Comparison of ENCODE assay signal across 18 cellular contexts in the genomic region with DNA sequence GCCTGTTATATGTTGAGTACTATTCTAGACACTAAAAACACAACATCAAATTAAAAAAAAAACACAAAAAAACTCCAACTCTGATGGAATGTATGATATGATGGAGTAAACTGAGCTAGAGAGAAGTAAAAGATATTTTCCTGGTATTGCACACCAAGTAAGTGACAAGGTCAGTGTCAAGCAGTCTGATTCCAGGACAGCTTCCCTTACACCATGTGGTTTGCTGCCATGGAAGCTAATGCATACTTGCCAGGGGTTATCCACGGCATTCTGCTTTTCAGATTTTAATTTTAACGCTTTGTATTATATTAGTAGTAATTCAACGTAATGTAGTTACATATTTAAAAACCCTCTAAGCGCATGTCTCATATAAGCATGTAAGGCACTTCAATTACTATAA. TPM values are rescaled to one million over a fixed set of nuclear protein-coding genes. Genes with fewer than 3 reads are reported as not detected.
DNase-seq lines count a peak whose midpoint lies in the region; ATAC-seq, FAIRE-seq and TF ChIP-seq lines count a peak whose summit lies in the region.
"Had no signal": no experiment of that assay in that cellular context is flagged by ENCODE, and none has a peak within 500 bp of the region (broad histone marks: within the 10 kb centered on the region; RNA-seq: fewer than 3 reads in every experiment).

No MANE protein-coding gene starts in this region.

- H3K4me3 ChIP-seq in heart left ventricle (no peak overlapping the region), right atrium auricular region (no peak overlapping the region), OCI-LY3 (ENCODE audit: low read length) (no peak overlapping the region), GM12878 (no peak overlapping the region), gastrocnemius medialis (no peak overlapping the region)
- H3K4me3 ChIP-seq: A549, HAP-1 had no signal

- H3K79me2 ChIP-seq in OCI-LY3 (ENCODE audit: low read length), result no peaks in the 10 kb centered on the region
- no peaks in the 10 kb centered on the region for H3K79me2 ChIP-seq in GM12878 (ENCODE audit: control insufficient read depth, insufficient read depth, low read length)

- H3K4me3 Mint-ChIP-seq in progenitor cell of endocrine pancreas (ENCODE audit: low read depth), result no peak overlapping the region
- H3K4me3 Mint-ChIP-seq: CD4-positive, alpha-beta memory T cell; HFFc6 had no signal

- RAD21 ChIA-PET in GM12878 (lab: Charles Lee; ENCODE audit: unreplicated experiment), result interaction anchor here (1.0 to 6.0 kb wide), 12 partner anchors 11 to 316 kb away, joined by 3 to 53 read pairs (median 4); no protein-coding TSS in a partner anchor

- BruUV-seq in GM12878 (replicated peaks; lab: Mats Ljungman, UMichigan), result no TSS peak

- no peak for FAIRE-seq in GM12878 (lab: Jason Lieb, UNC)
- FAIRE-seq: H54 had no signal

- no peaks in the 10 kb centered on the region for H3K36me3 ChIP-seq in heart left ventricle
- no peaks in the 10 kb centered on the region for H3K36me3 ChIP-seq in right atrium auricular region
- peaks cover 3% of the 10 kb centered on the region for H3K36me3 ChIP-seq in OCI-LY3 (replicated peaks; ENCODE audit: low read depth, low read length)
- no peaks in the 10 kb centered on the region for H3K36me3 ChIP-seq in GM12878 (ENCODE audit: control insufficient read depth in 2 of 2, insufficient read depth in 2 of 2, low read length in 1 of 2)
- no peaks in the 10 kb centered on the region for H3K36me3 ChIP-seq in gastrocnemius medialis
- H3K36me3 ChIP-seq: HAP-1 had no signal

- TF ChIP-seq POLR2A in heart left ventricle (IDR thresholded peaks at IDR 0.05), result no peak
- no peak for TF ChIP-seq POLR2A in GM12878 (IDR thresholded peaks at IDR 0.05; ENCODE audit: low read depth, low read length)
- TF ChIP-seq POLR2A in gastrocnemius medialis (IDR thresholded peaks at IDR 0.05), result no peak

- ATAC-seq in heart left ventricle, result peak in 3 of 4 donors; percentile 55 to 69 (median 69)
- peak; percentile 12; the same call in 1 of the 3 replicates for ATAC-seq in GM12878
- ATAC-seq in gastrocnemius medialis, result peak; percentile 91 to 95
- ATAC-seq in HG03139 (IDR thresholded peaks at IDR 0.05; ENCODE audit: unreplicated experiment), result no peak
- ATAC-seq: A549 had no signal

- H3K27ac Mint-ChIP-seq in progenitor cell of endocrine pancreas, result no peak overlapping the region
- H3K27ac Mint-ChIP-seq: CD4-positive, alpha-beta memory T cell; HFFc6 had no signal

- 72 to 86% (median 80%) methylated on average over 4 of the region's 4 CpGs for WGBS in heart left ventricle, 4 donors
- 26% methylated on average over 4 of the region's 4 CpGs for WGBS in GM12878 (ENCODE audit: insufficient coverage, insufficient replicate concordance, low lambda C conversion rate, missing lambda C conversion rate)

- TF ChIP-seq RAD21 in GM12878 (IDR thresholded peaks at IDR 0.05; ENCODE audit: insufficient read depth, low read depth, low read length), result no peak

- no peak for DNase-seq in heart left ventricle
- DNase-seq in right atrium auricular region (ENCODE audit: low spot score), result no peak
- no peak for DNase-seq in GM12878 (ENCODE audit: low read depth, low spot score)
- DNase-seq in gastrocnemius medialis, result peak in 1 of 2 donors; percentile 56
- no peak for DNase-seq in progenitor cell of endocrine pancreas (ENCODE audit: low spot score, unreplicated experiment)
- DNase-seq: 8988T; C1 segment of cervical spinal cord; CD4-positive, alpha-beta memory T cell; COR-L47; DMS153; DND-41; GOT3; HFFc6 had no signal

- no peak overlapping the region for H2AFZ ChIP-seq in OCI-LY3 (ENCODE audit: low read depth, low read length)
- no peak overlapping the region for H2AFZ ChIP-seq in GM12878 (ENCODE audit: control insufficient read depth, low read depth, low read length)

- H3K4me1 Mint-ChIP-seq in progenitor cell of endocrine pancreas (ENCODE audit: low read depth), result peaks cover 3% of the 10 kb centered on the region
- H3K4me1 Mint-ChIP-seq: CD4-positive, alpha-beta memory T cell had no signal

- H3K9me3 Mint-ChIP-seq in progenitor cell of endocrine pancreas (ENCODE audit: low read depth), result no peaks in the 10 kb centered on the region
- H3K9me3 Mint-ChIP-seq: HFFc6 had no signal

- in situ Hi-C loops in GM12878 (cut with MboI) (no loop called here), gastrocnemius medialis (cut with MboI; ENCODE audit: low sequenced_read_pairs in 4 of 4) (no loop called here)

- no peaks in the 10 kb centered on the region for H4K20me1 ChIP-seq in OCI-LY3 (ENCODE audit: insufficient read depth, low read length)
- no peaks in the 10 kb centered on the region for H4K20me1 ChIP-seq in GM12878 (ENCODE audit: control insufficient read depth, insufficient read depth)

- no peak for TF ChIP-seq EP300 in GM12878 (IDR thresholded peaks at IDR 0.05; ENCODE audit: borderline replicate concordance in 1 of 2, control insufficient read depth in 1 of 2, low read depth in 2 of 2, low read length in 2 of 2)

- H3K9me3 ChIP-seq in heart left ventricle (no peaks in the 10 kb centered on the region), right atrium auricular region (no peaks in the 10 kb centered on the region), OCI-LY3 (ENCODE audit: insufficient read depth, low read length) (peaks cover 7% of the 10 kb centered on the region; the same call in 1 of the 2 replicates), GM12878 (replicated peaks; ENCODE audit: control insufficient read depth, insufficient read depth, low read length) (no peaks in the 10 kb centered on the region), gastrocnemius medialis (no peaks in the 10 kb centered on the region)
- H3K9me3 ChIP-seq: A549, HAP-1 had no signal

- H3K27ac ChIP-seq in heart left ventricle (no peak overlapping the region), right atrium auricular region (no peak overlapping the region), OCI-LY3 (ENCODE audit: low read length) (peak overlapping the region; percentile 63; the same call in 1 of the 2 replicates), GM12878 (ENCODE audit: control insufficient read depth, insufficient read depth) (no peak overlapping the region), gastrocnemius medialis (peak overlapping the region; percentile 32 to 67 (median 64))
- H3K27ac ChIP-seq: A549 had no signal

- intact Hi-C loops in heart left ventricle (cut with DNase I) (no loop called here), GM12878 (cut with micrococcal nuclease; ENCODE audit: unreplicated experiment) (no loop called here), gastrocnemius medialis (cut with DNase I; ENCODE audit: low total_unique reads) (no loop called here)

- H3K27me3 Mint-ChIP-seq in progenitor cell of endocrine pancreas, result no peaks in the 10 kb centered on the region
- H3K27me3 Mint-ChIP-seq: CD4-positive, alpha-beta memory T cell had no signal

- SMC1A ChIA-PET in GM12878 (lab: Charles Lee; ENCODE audit: uncharacterized antibody, unreplicated experiment), result interaction anchor here (0.6 to 16.3 kb wide), 16 partner anchors 10 to 70 kb away, joined by 3 to 158 read pairs (median 5); no protein-coding TSS in a partner anchor

- TF ChIP-seq CTCF in heart left ventricle (IDR thresholded peaks at IDR 0.05), result no peak
- no peak for TF ChIP-seq CTCF in right atrium auricular region (IDR thresholded peaks at IDR 0.05)
- no peak for TF ChIP-seq CTCF in OCI-LY3 (IDR thresholded peaks at IDR 0.05; ENCODE audit: low read depth, low read length)
- TF ChIP-seq CTCF in GM12878 (IDR thresholded peaks at IDR 0.05 in 2 of 3, conservative IDR thresholded peaks at IDR 0.05 in 1 of 3; ENCODE audit: control insufficient read depth in 2 of 3, extremely low read depth in 1 of 3, insufficient read depth in 1 of 3, low read depth in 3 of 3, low read length in 3 of 3), result no peak
- TF ChIP-seq CTCF in gastrocnemius medialis (IDR thresholded peaks at IDR 0.05 in 4 of 5, conservative IDR thresholded peaks at IDR 0.05 in 1 of 5), result no peak
- TF ChIP-seq CTCF in progenitor cell of endocrine pancreas (IDR thresholded peaks at IDR 0.05; ENCODE audit: unreplicated experiment), result no peak

- H3K27me3 ChIP-seq in heart left ventricle (no peaks in the 10 kb centered on the region), right atrium auricular region (no peaks in the 10 kb centered on the region), OCI-LY3 (ENCODE audit: low read depth, low read length) (no peaks in the 10 kb centered on the region), GM12878 (replicated peaks in 1 of 2; ENCODE audit: control insufficient read depth in 2 of 2, insufficient read depth in 2 of 2, low read length in 1 of 2) (no peaks in the 10 kb centered on the region), gastrocnemius medialis (no peaks in the 10 kb centered on the region)

- H3K9ac ChIP-seq in OCI-LY3 (ENCODE audit: low read length) (no peak overlapping the region), GM12878 (ENCODE audit: control insufficient read depth, insufficient read depth, low read length) (no peak overlapping the region)

- POLR2A ChIA-PET in GM12878 (lab: Charles Lee), result interaction anchor here (0.5 to 3.6 kb wide), 5 partner anchors 10 to 55 kb away, joined by 3 to 15 read pairs (median 4); no protein-coding TSS in a partner anchor

- H3K4me1 ChIP-seq in heart left ventricle, result peaks cover 0 to 34% (median 6%) of the 10 kb centered on the region in 12 donors
- H3K4me1 ChIP-seq in right atrium auricular region, result peaks cover 0 to 6% of the 10 kb centered on the region in 2 donors
- H3K4me1 ChIP-seq in OCI-LY3 (ENCODE audit: low read length), result peaks cover 23% of the 10 kb centered on the region
- H3K4me1 ChIP-seq in GM12878 (ENCODE audit: control insufficient read depth, insufficient read depth, low read length), result no peaks in the 10 kb centered on the region
- H3K4me1 ChIP-seq in gastrocnemius medialis, result peaks cover 56 to 59% of the 10 kb centered on the region in 2 donors

- H3K4me2 ChIP-seq in OCI-LY3 (ENCODE audit: low read length) (no peak overlapping the region), GM12878 (ENCODE audit: control insufficient read depth, insufficient read depth) (no peak overlapping the region)
- H3K4me2 ChIP-seq: A549 had no signal

- peaks cover 3% of the 10 kb centered on the region for H3K36me3 Mint-ChIP-seq in progenitor cell of endocrine pancreas (ENCODE audit: insufficient read depth)
- H3K36me3 Mint-ChIP-seq: CD4-positive, alpha-beta memory T cell had no signal

- CTCF ChIA-PET in GM12878 (lab: Yijun Ruan, JAX), result interaction anchor here (0.9 to 2.5 kb wide), 4 partner anchors 9 to 49 kb away, joined by 3 to 6 read pairs (median 4); no protein-coding TSS in a partner anchor

RNA-seq across cellular contexts. Expression of a gene that starts 48.4 kb away (rescaled TPM):
- total RNA-seq in heart left ventricle (100 to 1,000 TPM in 2 of 9 donors, 10 to 100 TPM in 7; 39.1 to 122 (median 60.9) TPM), right atrium auricular region (10 to 100 TPM; 31.5 to 54.5 TPM), GM12878 (2014; rRNA removed) (0.96 and 2.1 TPM in 2 replicates), GM12878 (2014; rRNA removed; fragmentation: Illumina TruSeq; extraction: Trizol) (1.1 and 1.6 TPM in 2 replicates), GM12878 (2021) (1.5 and 2.4 TPM in 2 replicates), gastrocnemius medialis (100 to 1,000 TPM in 3 of 4 donors, 10 to 100 TPM in 1; 83.9 to 157 (median 120) TPM), progenitor cell of endocrine pancreas (25.1 and 27.4 TPM in 2 replicates)
- polyA plus RNA-seq in heart left ventricle (10 to 100 TPM; 13.5 to 20.9 TPM), GM12878 (2011; rRNA removed) (14.8 and 22.8 TPM in 2 replicates), GM12878 (2014; fragmentation: Illumina TruSeq; extraction: Trizol) (0.98 and 3.8 TPM in 2 replicates), GM12878 (2014; fragmentation: Nextera tagmentation; extraction: Ambion mirVana) (under 1 TPM; 0.14 to 0.15 TPM), GM12878 (2014; rRNA removed) (0.35 and 0.91 TPM in 2 replicates), GM12878 (2016; fragmentation: Nextera tagmentation; extraction: Ambion mirVana) (1 to 10 TPM in 1 of 2 experiments, under 1 TPM in 1; 0.74 to 1.2 TPM)
- 115 and 128 TPM in 2 replicates for total RNA-seq in GM12878 (2013; cell fraction: nucleolus; rRNA removed)
- polyA plus RNA-seq in GM12878 (2011; ENCODE audit: low read depth), result not detected
- polyA plus RNA-seq in GM12878 (2011; cell fraction: cytosol; rRNA removed), result 4.6 and 5.0 TPM in 2 replicates
- 19.8 and 20.3 TPM in 2 replicates for polyA plus RNA-seq in GM12878 (2011; cell fraction: nucleus; rRNA removed)
- polyA plus RNA-seq in GM12878 (2012), result 0.14 TPM in 1 of 2 replicates, not detected in the other
- polyA minus RNA-seq in GM12878 (2011; rRNA and poly(A)+ RNA removed), result 53.6 and 66.9 TPM in 2 replicates
- polyA minus RNA-seq in GM12878 (2011; cell fraction: cytosol; rRNA and poly(A)+ RNA removed), result 22.9 and 29.3 TPM in 2 replicates
- 97.6 and 186 TPM in 2 replicates for polyA minus RNA-seq in GM12878 (2011; cell fraction: nucleus; rRNA and poly(A)+ RNA removed)
- total RNA-seq: CD4-positive, alpha-beta memory T cell had no signal
- polyA plus RNA-seq: CD4-positive, alpha-beta memory T cell had no signal

Comparison
In these comparisons a context has a peak if more than half of its experiments do, and no peak if none do; other contexts are left out.
1. H3K27ac ChIP-seq: peak in OCI-LY3 (single experiment) and gastrocnemius medialis (4 of 4); none in heart left ventricle (0 of 12), right atrium auricular region (0 of 2) and GM12878 (single experiment).